ENCODE assay signal across 1 cellular context in the genomic region with DNA sequence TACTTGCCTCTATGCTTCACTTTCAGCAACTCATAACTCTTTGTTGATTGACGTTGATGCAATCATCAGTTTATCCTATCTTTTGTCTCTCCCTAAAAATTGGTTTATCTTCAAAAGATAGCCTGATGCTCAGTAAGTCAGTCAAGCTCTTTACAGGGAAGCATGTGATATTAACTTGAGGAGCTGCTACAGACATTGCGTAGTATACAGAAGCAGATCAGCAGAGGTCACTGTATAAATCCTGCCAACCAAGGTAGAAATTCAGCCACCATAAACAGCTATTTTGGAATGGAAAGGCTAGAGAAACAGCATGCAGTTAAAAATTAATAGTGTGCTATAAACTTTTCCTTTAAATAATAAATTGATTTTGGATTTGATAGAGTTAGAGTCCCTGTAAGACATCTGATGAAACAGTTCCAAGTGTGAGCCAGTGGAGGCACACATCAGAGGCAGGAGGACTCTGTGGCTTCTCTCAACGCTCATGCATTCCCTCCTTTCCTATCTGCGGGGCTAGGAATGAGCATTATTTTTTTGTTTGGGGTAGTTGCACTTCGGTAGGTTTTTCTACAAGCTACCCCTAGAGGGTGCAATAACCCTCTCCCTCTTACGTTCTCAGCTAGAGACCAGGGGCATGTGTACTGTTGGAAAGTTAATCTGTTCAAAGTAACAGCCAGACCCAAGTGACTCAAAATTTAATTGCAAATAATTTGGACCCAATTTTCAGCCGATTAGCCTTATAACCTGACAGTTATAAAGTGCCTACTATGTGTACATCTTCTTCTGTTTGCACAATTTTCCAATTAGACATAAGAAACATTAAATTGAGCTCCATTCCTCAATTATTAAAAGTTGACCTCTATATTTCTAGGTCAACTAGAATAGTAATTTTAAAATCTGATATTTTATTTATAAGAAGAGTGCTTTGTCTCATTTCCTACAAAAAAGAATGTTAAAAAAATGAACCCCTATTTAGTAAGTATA.
TF ChIP-seq lines count a peak whose summit lies in the region.

No MANE protein-coding gene starts in this region.

TF ChIP-seq in HepG2, 621 proteins besides CTCF, POLR2A, EP300 and RAD21 (continued from another document and continues in another):
- TF ChIP-seq TGIF2 (CRISPR knock-in tag; IDR thresholded peaks at IDR 0.05) (no peak), KDM3A (CRISPR knock-in tag; IDR thresholded peaks at IDR 0.05; ENCODE audit: low read depth) (no peak), SMARCE1 (IDR thresholded peaks at IDR 0.05; ENCODE audit: borderline replicate concordance) (no peak), ELF4 (CRISPR knock-in tag; IDR thresholded peaks at IDR 0.05; ENCODE audit: borderline replicate concordance) (no peak), ZNF792 (CRISPR knock-in tag; IDR thresholded peaks at IDR 0.05) (peak; percentile 11; the same call in 1 of the 2 replicates), ZNF180 (CRISPR knock-in tag; IDR thresholded peaks at IDR 0.05; ENCODE audit: borderline replicate concordance, low read depth) (no peak), ZBTB7A (CRISPR knock-in tag; IDR thresholded peaks at IDR 0.05) (no peak), ELK4 (CRISPR knock-in tag; IDR thresholded peaks at IDR 0.05; ENCODE audit: borderline replicate concordance) (no peak), ATF3 (CRISPR knock-in tag; IDR thresholded peaks at IDR 0.05) (no peak), HNF1B (CRISPR knock-in tag; IDR thresholded peaks at IDR 0.05) (0 out of 2 replicates have a peak, but pooled peaks have one; percentile 22), ZSCAN9 (CRISPR knock-in tag; IDR thresholded peaks at IDR 0.05; ENCODE audit: borderline replicate concordance) (no peak), NFATC3 (CRISPR knock-in tag; IDR thresholded peaks at IDR 0.05) (no peak), TRIM24 (CRISPR knock-in tag; IDR thresholded peaks at IDR 0.05) (no peak), SIN3B (IDR thresholded peaks at IDR 0.05; ENCODE audit: low read length) (no peak), MATR3 (CRISPR knock-in tag; IDR thresholded peaks at IDR 0.05) (no peak), JUNB (CRISPR knock-in tag; IDR thresholded peaks at IDR 0.05; ENCODE audit: borderline replicate concordance) (no peak), ZNF343 (CRISPR knock-in tag; IDR thresholded peaks at IDR 0.05) (no peak), STAG1 (CRISPR knock-in tag; IDR thresholded peaks at IDR 0.05) (peak; percentile 92), ZSCAN20 (CRISPR knock-in tag; IDR thresholded peaks at IDR 0.05; ENCODE audit: borderline replicate concordance) (no peak), ZNF749 (CRISPR knock-in tag; IDR thresholded peaks at IDR 0.05; ENCODE audit: borderline replicate concordance) (no peak), ZNF607 (CRISPR knock-in tag; IDR thresholded peaks at IDR 0.05; ENCODE audit: borderline replicate concordance) (0 out of 2 replicates have a peak, but pooled peaks have one; percentile 30), SMC3 (IDR thresholded peaks at IDR 0.05; ENCODE audit: low read length) (peak; percentile 95), THAP11 (CRISPR knock-in tag; IDR thresholded peaks at IDR 0.05) (no peak), SP1 (IDR thresholded peaks at IDR 0.05) (no peak), SP1 (CRISPR knock-in tag; IDR thresholded peaks at IDR 0.05) (no peak)
- TF ChIP-seq, protein P1, sequence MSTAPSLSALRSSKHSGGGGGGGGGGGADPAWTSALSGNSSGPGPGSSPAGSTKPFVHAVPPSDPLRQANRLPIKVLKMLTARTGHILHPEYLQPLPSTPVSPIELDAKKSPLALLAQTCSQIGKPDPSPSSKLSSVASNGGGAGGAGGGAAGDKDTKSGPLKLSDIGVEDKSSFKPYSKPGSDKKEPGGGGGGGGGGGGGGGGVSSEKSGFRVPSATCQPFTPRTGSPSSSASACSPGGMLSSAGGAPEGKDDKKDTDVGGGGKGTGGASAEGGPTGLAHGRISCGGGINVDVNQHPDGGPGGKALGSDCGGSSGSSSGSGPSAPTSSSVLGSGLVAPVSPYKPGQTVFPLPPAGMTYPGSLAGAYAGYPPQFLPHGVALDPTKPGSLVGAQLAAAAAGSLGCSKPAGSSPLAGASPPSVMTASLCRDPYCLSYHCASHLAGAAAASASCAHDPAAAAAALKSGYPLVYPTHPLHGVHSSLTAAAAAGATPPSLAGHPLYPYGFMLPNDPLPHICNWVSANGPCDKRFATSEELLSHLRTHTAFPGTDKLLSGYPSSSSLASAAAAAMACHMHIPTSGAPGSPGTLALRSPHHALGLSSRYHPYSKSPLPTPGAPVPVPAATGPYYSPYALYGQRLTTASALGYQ (CRISPR knock-in tag; IDR thresholded peaks at IDR 0.05) = no peak
- TF ChIP-seq, protein P2, sequence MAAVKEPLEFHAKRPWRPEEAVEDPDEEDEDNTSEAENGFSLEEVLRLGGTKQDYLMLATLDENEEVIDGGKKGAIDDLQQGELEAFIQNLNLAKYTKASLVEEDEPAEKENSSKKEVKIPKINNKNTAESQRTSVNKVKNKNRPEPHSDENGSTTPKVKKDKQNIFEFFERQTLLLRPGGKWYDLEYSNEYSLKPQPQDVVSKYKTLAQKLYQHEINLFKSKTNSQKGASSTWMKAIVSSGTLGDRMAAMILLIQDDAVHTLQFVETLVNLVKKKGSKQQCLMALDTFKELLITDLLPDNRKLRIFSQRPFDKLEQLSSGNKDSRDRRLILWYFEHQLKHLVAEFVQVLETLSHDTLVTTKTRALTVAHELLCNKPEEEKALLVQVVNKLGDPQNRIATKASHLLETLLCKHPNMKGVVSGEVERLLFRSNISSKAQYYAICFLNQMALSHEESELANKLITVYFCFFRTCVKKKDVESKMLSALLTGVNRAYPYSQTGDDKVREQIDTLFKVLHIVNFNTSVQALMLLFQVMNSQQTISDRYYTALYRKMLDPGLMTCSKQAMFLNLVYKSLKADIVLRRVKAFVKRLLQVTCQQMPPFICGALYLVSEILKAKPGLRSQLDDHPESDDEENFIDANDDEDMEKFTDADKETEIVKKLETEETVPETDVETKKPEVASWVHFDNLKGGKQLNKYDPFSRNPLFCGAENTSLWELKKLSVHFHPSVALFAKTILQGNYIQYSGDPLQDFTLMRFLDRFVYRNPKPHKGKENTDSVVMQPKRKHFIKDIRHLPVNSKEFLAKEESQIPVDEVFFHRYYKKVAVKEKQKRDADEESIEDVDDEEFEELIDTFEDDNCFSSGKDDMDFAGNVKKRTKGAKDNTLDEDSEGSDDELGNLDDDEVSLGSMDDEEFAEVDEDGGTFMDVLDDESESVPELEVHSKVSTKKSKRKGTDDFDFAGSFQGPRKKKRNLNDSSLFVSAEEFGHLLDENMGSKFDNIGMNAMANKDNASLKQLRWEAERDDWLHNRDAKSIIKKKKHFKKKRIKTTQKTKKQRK (IDR thresholded peaks at IDR 0.05; ENCODE audit: low read length) = no peak
- TF ChIP-seq, protein P3, sequence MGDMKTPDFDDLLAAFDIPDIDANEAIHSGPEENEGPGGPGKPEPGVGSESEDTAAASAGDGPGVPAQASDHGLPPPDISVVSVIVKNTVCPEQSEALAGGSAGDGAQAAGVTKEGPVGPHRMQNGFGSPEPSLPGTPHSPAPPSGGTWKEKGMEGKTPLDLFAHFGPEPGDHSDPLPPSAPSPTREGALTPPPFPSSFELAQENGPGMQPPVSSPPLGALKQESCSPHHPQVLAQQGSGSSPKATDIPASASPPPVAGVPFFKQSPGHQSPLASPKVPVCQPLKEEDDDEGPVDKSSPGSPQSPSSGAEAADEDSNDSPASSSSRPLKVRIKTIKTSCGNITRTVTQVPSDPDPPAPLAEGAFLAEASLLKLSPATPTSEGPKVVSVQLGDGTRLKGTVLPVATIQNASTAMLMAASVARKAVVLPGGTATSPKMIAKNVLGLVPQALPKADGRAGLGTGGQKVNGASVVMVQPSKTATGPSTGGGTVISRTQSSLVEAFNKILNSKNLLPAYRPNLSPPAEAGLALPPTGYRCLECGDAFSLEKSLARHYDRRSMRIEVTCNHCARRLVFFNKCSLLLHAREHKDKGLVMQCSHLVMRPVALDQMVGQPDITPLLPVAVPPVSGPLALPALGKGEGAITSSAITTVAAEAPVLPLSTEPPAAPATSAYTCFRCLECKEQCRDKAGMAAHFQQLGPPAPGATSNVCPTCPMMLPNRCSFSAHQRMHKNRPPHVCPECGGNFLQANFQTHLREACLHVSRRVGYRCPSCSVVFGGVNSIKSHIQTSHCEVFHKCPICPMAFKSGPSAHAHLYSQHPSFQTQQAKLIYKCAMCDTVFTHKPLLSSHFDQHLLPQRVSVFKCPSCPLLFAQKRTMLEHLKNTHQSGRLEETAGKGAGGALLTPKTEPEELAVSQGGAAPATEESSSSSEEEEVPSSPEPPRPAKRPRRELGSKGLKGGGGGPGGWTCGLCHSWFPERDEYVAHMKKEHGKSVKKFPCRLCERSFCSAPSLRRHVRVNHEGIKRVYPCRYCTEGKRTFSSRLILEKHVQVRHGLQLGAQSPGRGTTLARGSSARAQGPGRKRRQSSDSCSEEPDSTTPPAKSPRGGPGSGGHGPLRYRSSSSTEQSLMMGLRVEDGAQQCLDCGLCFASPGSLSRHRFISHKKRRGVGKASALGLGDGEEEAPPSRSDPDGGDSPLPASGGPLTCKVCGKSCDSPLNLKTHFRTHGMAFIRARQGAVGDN (CRISPR knock-in tag; IDR thresholded peaks at IDR 0.05) = no peak
- TF ChIP-seq, protein P4, sequence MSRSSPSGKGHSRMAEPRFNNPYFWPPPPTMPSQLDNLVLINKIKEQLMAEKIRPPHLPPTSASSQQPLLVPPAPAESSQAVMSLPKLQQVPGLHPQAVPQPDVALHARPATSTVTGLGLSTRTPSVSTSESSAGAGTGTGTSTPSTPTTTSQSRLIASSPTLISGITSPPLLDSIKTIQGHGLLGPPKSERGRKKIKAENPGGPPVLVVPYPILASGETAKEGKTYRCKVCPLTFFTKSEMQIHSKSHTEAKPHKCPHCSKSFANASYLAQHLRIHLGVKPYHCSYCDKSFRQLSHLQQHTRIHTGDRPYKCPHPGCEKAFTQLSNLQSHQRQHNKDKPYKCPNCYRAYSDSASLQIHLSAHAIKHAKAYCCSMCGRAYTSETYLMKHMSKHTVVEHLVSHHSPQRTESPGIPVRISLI (CRISPR knock-in tag; IDR thresholded peaks at IDR 0.05; ENCODE audit: borderline replicate concordance) = no peak
- TF ChIP-seq, protein P5, sequence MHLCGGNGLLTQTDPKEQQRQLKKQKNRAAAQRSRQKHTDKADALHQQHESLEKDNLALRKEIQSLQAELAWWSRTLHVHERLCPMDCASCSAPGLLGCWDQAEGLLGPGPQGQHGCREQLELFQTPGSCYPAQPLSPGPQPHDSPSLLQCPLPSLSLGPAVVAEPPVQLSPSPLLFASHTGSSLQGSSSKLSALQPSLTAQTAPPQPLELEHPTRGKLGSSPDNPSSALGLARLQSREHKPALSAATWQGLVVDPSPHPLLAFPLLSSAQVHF (CRISPR knock-in tag; IDR thresholded peaks at IDR 0.05) = no peak
- TF ChIP-seq, protein P6, sequence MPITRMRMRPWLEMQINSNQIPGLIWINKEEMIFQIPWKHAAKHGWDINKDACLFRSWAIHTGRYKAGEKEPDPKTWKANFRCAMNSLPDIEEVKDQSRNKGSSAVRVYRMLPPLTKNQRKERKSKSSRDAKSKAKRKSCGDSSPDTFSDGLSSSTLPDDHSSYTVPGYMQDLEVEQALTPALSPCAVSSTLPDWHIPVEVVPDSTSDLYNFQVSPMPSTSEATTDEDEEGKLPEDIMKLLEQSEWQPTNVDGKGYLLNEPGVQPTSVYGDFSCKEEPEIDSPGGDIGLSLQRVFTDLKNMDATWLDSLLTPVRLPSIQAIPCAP (CRISPR knock-in tag; IDR thresholded peaks at IDR 0.05; ENCODE audit: low read depth) = no peak
- TF ChIP-seq, protein P7, sequence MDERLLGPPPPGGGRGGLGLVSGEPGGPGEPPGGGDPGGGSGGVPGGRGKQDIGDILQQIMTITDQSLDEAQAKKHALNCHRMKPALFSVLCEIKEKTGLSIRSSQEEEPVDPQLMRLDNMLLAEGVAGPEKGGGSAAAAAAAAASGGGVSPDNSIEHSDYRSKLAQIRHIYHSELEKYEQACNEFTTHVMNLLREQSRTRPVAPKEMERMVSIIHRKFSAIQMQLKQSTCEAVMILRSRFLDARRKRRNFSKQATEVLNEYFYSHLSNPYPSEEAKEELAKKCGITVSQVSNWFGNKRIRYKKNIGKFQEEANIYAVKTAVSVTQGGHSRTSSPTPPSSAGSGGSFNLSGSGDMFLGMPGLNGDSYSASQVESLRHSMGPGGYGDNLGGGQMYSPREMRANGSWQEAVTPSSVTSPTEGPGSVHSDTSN (CRISPR knock-in tag; IDR thresholded peaks at IDR 0.05) = no peak
